In the genomic region with DNA sequence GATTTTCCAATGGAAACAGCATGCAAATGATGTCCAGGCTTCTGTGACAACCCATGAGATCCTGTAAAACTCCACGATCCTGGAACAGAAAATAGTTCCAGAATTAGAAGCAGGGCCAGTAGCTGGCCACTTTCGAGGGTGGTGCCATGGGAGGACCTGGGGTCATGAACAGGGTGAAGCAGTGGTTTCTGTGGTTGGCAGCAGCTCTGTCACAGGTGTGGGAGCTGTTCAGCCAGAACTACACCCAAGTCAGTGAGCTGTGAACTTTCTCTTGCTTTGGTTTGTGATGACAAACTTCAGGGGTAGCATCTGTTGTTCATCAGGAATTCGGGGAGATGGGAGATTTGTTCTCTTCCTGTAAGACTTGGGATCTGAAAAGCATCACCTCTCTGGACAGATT, we compare ENCODE assay signal across 12 cellular contexts.
A peak's percentile ranks its signal among the peaks of the same experiment; 100 is the strongest.
DNase-seq lines count a peak whose midpoint lies in the region; ATAC-seq, FAIRE-seq and TF ChIP-seq lines count a peak whose summit lies in the region.
"Had no signal": no experiment of that assay in that cellular context is flagged by ENCODE, and none has a peak within 500 bp of the region (broad histone marks: within the 10 kb centered on the region; RNA-seq: fewer than 3 reads in every experiment).

No MANE protein-coding gene starts in this region.

- POLR2A ChIA-PET in Caco-2 (lab: Charles Lee) = no interaction called here

- TF ChIP-seq POLR2A in GM12892 (IDR thresholded peaks at IDR 0.05; ENCODE audit: low read depth, low read length) = no peak

- intact Hi-C loops in lower lobe of right lung (cut with DNase I) (no loop called here), Caco-2 (cut with micrococcal nuclease; ENCODE audit: unreplicated experiment) (no loop called here), left ventricle myocardium superior (cut with micrococcal nuclease) (no loop called here)

- CTCF ChIA-PET in Caco-2 (lab: Charles Lee) = no interaction called here

- H3K4me3 Mint-ChIP-seq in Caco-2 (ENCODE audit: unreplicated experiment) = no peak overlapping the region

- H3K4me1 Mint-ChIP-seq in Caco-2 (ENCODE audit: low read depth, unreplicated experiment) = no peaks in the 10 kb centered on the region

- H3K36me3 Mint-ChIP-seq in Caco-2 (ENCODE audit: insufficient read depth, unreplicated experiment) = no peaks in the 10 kb centered on the region

- BruUV-seq in Caco-2 (replicated peaks; lab: Mats Ljungman, UMichigan) = no TSS peak

- H3K4me3 ChIP-seq in lower lobe of right lung (no peak overlapping the region), Caco-2 (ENCODE audit: low read depth, low read length) (no peak overlapping the region)
- H3K4me3 ChIP-seq: coronary artery, suprapubic skin had no signal

- no peaks in the 10 kb centered on the region for H3K9me3 Mint-ChIP-seq in Caco-2 (ENCODE audit: unreplicated experiment)

- ATAC-seq in GM19467 (IDR thresholded peaks at IDR 0.05; ENCODE audit: unreplicated experiment) (peak; percentile 98), HG02973 (IDR thresholded peaks at IDR 0.05; ENCODE audit: unreplicated experiment) (peak; percentile 92), lower lobe of right lung (no peak), left ventricle myocardium superior (no peak)

- no peak for TF ChIP-seq CTCF in lower lobe of right lung (IDR thresholded peaks at IDR 0.05)
- no peak for TF ChIP-seq CTCF in Caco-2 (IDR thresholded peaks at IDR 0.05; ENCODE audit: insufficient read depth in 1 of 2, low read depth in 1 of 2, low read length in 1 of 2, severe bottlenecking in 1 of 2, unreplicated experiment in 1 of 2)

- H3K27me3 ChIP-seq in lower lobe of right lung (ENCODE audit: low read depth) (no peaks in the 10 kb centered on the region), Caco-2 (replicated peaks; ENCODE audit: control insufficient read depth, insufficient read depth, low read length) (no peaks in the 10 kb centered on the region)
- H3K27me3 ChIP-seq: suprapubic skin had no signal

- H3K9me3 ChIP-seq in lower lobe of right lung = no peaks in the 10 kb centered on the region
- no peaks in the 10 kb centered on the region for H3K9me3 ChIP-seq in Caco-2
- H3K9me3 ChIP-seq: suprapubic skin had no signal

- FAIRE-seq in GM12892 (lab: Jason Lieb, UNC) = peak; percentile 68

- H3K36me3 ChIP-seq in lower lobe of right lung (no peaks in the 10 kb centered on the region), Caco-2 (ENCODE audit: control insufficient read depth, insufficient read depth, low read length) (no peaks in the 10 kb centered on the region)
- H3K36me3 ChIP-seq: suprapubic skin had no signal

- H3K27me3 Mint-ChIP-seq in Caco-2 (ENCODE audit: insufficient read depth, unreplicated experiment) = no peaks in the 10 kb centered on the region

- peaks cover 9% of the 10 kb centered on the region for H3K4me1 ChIP-seq in lower lobe of right lung
- no peaks in the 10 kb centered on the region for H3K4me1 ChIP-seq in Caco-2

- no peak overlapping the region for H3K27ac Mint-ChIP-seq in Caco-2 (ENCODE audit: unreplicated experiment)

- DNase-seq in GM12892 (ENCODE audit: insufficient read length) (peak; percentile 19), NAMALWA (ENCODE audit: low spot score) (peak; percentile 5), NCI-H2196 (lab: John Stamatoyannopoulos, UW; ENCODE audit: unreplicated experiment) (no peak), lower lobe of right lung (no peak), Caco-2 (no peak), left ventricle myocardium superior (no peak)
- DNase-seq: activated effector memory CD4-positive, alpha-beta T cell treated with Interleukin-2 at 50 U/mL for 16 hours; glutamatergic neuron had no signal

- H3K27ac ChIP-seq in lower lobe of right lung = no peak overlapping the region
- H3K27ac ChIP-seq: coronary artery, suprapubic skin had no signal

Comparison
In these comparisons a context has a peak if more than half of its experiments do, and no peak if none do; other contexts are left out.
1. DNase-seq: peak in GM12892 (single experiment) and NAMALWA (single experiment); none in NCI-H2196 (single experiment), lower lobe of right lung (single experiment), Caco-2 (0 of 2) and left ventricle myocardium superior (single experiment).
2. ATAC-seq: peak in GM19467 (single experiment) and HG02973 (single experiment); none in lower lobe of right lung (0 of 2) and left ventricle myocardium superior (single experiment).